In the genomic region with DNA sequence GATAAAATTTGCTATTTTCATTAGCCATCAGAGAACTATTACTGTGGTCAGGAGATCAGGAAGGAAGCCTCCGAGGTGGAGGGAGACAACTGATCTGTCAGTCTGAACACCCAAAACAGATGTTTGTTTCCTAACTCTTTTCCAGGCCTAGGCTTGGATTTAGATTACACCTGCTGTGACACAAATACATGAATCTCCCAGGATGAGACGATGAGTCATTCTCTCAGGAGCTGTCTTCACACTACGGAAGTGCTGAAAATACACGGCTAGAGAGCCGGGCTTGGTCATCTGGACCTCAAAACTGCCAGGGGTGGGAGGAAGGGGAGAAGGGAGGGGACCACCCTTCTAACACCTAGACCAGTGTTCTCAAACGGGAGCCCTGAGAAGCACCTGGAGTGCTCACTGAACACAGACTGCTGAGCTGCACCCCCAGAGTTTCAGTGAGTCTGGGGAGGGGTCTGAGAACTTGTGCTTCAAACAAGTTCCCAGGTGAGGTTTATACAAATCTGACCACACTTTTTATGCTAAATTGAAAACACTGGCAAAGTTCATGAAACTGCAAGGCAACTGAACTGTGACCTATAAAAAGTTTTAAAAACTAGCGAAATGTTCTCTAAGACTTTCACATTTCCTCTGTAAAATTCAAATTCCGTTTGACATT, we compare ENCODE assay signal across 9 cellular contexts.
DNase-seq lines count a peak whose midpoint lies in the region; ATAC-seq and TF ChIP-seq lines count a peak whose summit lies in the region.
"Had no signal": no experiment of that assay in that cellular context is flagged by ENCODE, and none has a peak within 500 bp of the region (broad histone marks: within the 10 kb centered on the region; RNA-seq: fewer than 3 reads in every experiment).

No MANE protein-coding gene starts in this region.

- DNase-seq in Daoy (ENCODE audit: low read depth): peak; percentile 27
- DNase-seq in fibroblast of mammary gland (ENCODE audit: low read depth): peak; percentile 20
- DNase-seq in stimulated activated CD4-positive, alpha-beta T cell treated with anti-CD3 and anti-CD28 coated beads, Interleukin-2, amount 100 ng/mL, for 24 hours: no peak
- DNase-seq in NCI-H2196 (lab: John Stamatoyannopoulos, UW; ENCODE audit: unreplicated experiment): no peak
- no peak for DNase-seq in cortex of kidney (lab: John Stamatoyannopoulos, UW)
- DNase-seq in stimulated activated CD4-positive, alpha-beta T cell treated with anti-CD3 and anti-CD28 coated beads, Interleukin-15, amount 100 ng/mL, for 24 hours: no peak
- DNase-seq: substantia nigra had no signal

- peak; percentile 39 for ATAC-seq in GM21529 (IDR thresholded peaks at IDR 0.05; ENCODE audit: unreplicated experiment)
- ATAC-seq in HG03469 (IDR thresholded peaks at IDR 0.05; ENCODE audit: unreplicated experiment): peak; percentile 5

- no peak for TF ChIP-seq CTCF in fibroblast of mammary gland (conservative IDR thresholded peaks at IDR 0.05; ENCODE audit: control insufficient read depth, insufficient read depth, low read depth, low read length)

- H3K4me3 ChIP-seq in fibroblast of mammary gland (ENCODE audit: control insufficient read depth, low read depth, low read length): no peak overlapping the region

Comparison
In these comparisons a context has a peak if more than half of its experiments do, and no peak if none do; other contexts are left out.
1. DNase-seq: peak in Daoy (single experiment) and fibroblast of mammary gland (single experiment); none in stimulated activated CD4-positive, alpha-beta T cell treated with anti-CD3 and anti-CD28 coated beads, Interleukin-2, amount 100 ng/mL, for 24 hours (0 of 2), NCI-H2196 (single experiment), cortex of kidney (single experiment) and stimulated activated CD4-positive, alpha-beta T cell treated with anti-CD3 and anti-CD28 coated beads, Interleukin-15, amount 100 ng/mL, for 24 hours (single experiment).